ENCODE assay signal across 16 cellular contexts in the genomic region with DNA sequence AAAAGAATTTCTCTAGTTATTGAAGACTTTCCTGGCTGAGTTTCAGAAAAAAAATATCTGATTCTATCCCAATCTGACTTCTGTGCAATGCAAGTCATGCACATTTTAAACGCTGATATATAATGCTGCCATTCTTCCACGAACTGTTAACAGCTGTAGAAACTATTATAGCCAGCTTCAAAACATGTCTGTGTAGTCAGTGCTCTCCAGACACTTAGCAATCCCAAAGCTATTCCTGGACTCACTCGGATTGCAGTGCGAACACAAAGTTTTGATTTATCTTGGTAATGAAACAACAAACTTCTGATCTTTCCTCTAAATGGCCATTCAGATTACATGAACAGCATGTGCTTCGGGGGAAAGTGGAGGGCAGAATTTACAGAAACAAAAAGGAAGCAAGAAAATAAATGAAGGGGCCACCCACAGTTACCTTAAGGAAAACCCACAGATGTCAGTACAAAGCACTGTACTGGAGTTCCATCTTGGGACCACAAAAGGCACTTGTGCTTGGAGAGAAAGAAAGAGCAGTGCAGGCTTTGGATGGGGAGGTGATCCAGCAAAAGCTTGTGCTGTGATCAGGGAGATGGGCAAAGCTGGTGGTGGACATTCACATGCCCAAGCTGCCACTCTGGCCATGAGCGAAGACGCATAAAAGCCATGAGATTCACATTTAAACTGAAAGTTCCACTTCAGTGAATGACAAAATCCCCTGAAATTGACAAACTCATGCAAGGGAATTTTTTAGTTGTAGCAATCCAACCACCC. TPM values are rescaled to one million over a fixed set of nuclear protein-coding genes. Genes with fewer than 3 reads are reported as not detected.
DNase-seq lines count a peak whose midpoint lies in the region; ATAC-seq and TF ChIP-seq lines count a peak whose summit lies in the region.
"Had no signal": no experiment of that assay in that cellular context is flagged by ENCODE, and none has a peak within 500 bp of the region (broad histone marks: within the 10 kb centered on the region; RNA-seq: fewer than 3 reads in every experiment).

No MANE protein-coding gene starts in this region.

- peaks cover 6% of the 10 kb centered on the region; the same call in 1 of the 2 replicates for H3K4me1 ChIP-seq in SJCRH30

- intact Hi-C loops in sciatic nerve (cut with DNase I) = no loop called here

- H3K36me3 ChIP-seq in GM06990 (ENCODE audit: control insufficient read depth, insufficient read depth, low read length) = no peaks in the 10 kb centered on the region
- no peaks in the 10 kb centered on the region for H3K36me3 ChIP-seq in SJCRH30
- no peaks in the 10 kb centered on the region for H3K36me3 ChIP-seq in H7 (replicated peaks; ENCODE audit: control insufficient read depth, insufficient read depth, low read length)
- H3K36me3 ChIP-seq: HAP-1, WERI-Rb-1 had no signal

- peak; percentile 87 for ATAC-seq in sciatic nerve
- no peak for ATAC-seq in GM21381 (IDR thresholded peaks at IDR 0.05; ENCODE audit: unreplicated experiment)
- no peak for ATAC-seq in GM21529 (IDR thresholded peaks at IDR 0.05; ENCODE audit: unreplicated experiment)
- ATAC-seq: activated CD8-positive, alpha-beta T cell treated with anti-CD3 and anti-CD28 coated beads for 36 hours had no signal

- H3K4me3 ChIP-seq in GM06990 (replicated peaks; ENCODE audit: low read depth, low read length) = no peak overlapping the region
- H3K4me3 ChIP-seq in SJCRH30 = peak overlapping the region; percentile 21
- H3K4me3 ChIP-seq in H7 (ENCODE audit: insufficient read depth, low read depth, low read length) = no peak overlapping the region
- H3K4me3 ChIP-seq: HAP-1 had no signal

- no peak for TF ChIP-seq CTCF in GM06990 (IDR thresholded peaks at IDR 0.05; ENCODE audit: insufficient read depth, low read length, poor library complexity, severe bottlenecking)

- H3K27me3 ChIP-seq in GM06990 (replicated peaks; ENCODE audit: control insufficient read depth, insufficient read depth, low read length) (no peaks in the 10 kb centered on the region), SJCRH30 (no peaks in the 10 kb centered on the region), H7 (ENCODE audit: control insufficient read depth, insufficient read depth, low read length) (no peaks in the 10 kb centered on the region)

- DNase-seq in GM06990 (ENCODE audit: extremely low read depth, insufficient read length) (peak; percentile 18), SJCRH30 (peak in 1 of 2 experiments; percentile 49), globus pallidus (ENCODE audit: low spot score) (peak; percentile 8), sciatic nerve (ENCODE audit: low spot score) (no peak), H7 (no peak), ecto neural progenitor cell (ENCODE audit: low spot score) (no peak)
- DNase-seq: activated CD8-positive, alpha-beta T cell treated with anti-CD3 and anti-CD28 coated beads for 36 hours; activated T-cell treated with anti-CD3 and anti-CD28 coated beads, Interleukin-2, amount 50 U/mL, for 48 hours; effector CD4-positive, alpha-beta T cell; NCI-H1417 treated with DMSO at 0.1 percent for 48 hours; nucleus accumbens; stimulated activated CD4-positive, alpha-beta T cell treated with anti-CD3 and anti-CD28 coated beads, Interleukin-4, amount 100 ng/mL, for 1 hour; WERI-Rb-1 had no signal

- H3K9me3 ChIP-seq in SJCRH30 (replicated peaks) = no peaks in the 10 kb centered on the region
- H3K9me3 ChIP-seq: HAP-1 had no signal

- peak overlapping the region; percentile 23; the same call in 1 of the 2 replicates for H3K27ac ChIP-seq in SJCRH30
- H3K27ac ChIP-seq: WERI-Rb-1 had no signal

RNA-seq across cellular contexts. Expression of a gene that starts 32.2 kb away (rescaled TPM):
- total RNA-seq in SJCRH30 (2014; rRNA removed; shearing (Covaris generic)) = 25.4 and 29.9 TPM in 2 replicates
- 35.1 TPM for total RNA-seq in sciatic nerve
- total RNA-seq in H7 (2014; rRNA removed; shearing (Covaris generic)) = 48.5 and 51.0 TPM in 2 replicates

RNA-seq across cellular contexts. Expression of a gene that starts 43.8 kb away (rescaled TPM):
- total RNA-seq in SJCRH30 (2014; rRNA removed; shearing (Covaris generic)) = 0.71 and 1.3 TPM in 2 replicates
- total RNA-seq in sciatic nerve = 53.1 TPM
- total RNA-seq in H7 (2014; rRNA removed; shearing (Covaris generic)) = 0.14 and 0.96 TPM in 2 replicates

Comparison
In these comparisons a context has a peak if more than half of its experiments do, and no peak if none do; other contexts are left out.
1. DNase-seq: peak in GM06990 (single experiment) and globus pallidus (single experiment); none in sciatic nerve (single experiment), H7 (single experiment) and ecto neural progenitor cell (single experiment).
2. RNA of a gene that starts 43.8 kb away (total RNA-seq): 53.1 TPM in sciatic nerve (single experiment); 0.71 to 1.3 TPM in SJCRH30 and 0.14 to 0.96 TPM in H7; every median in the first group is over 10 times any median in the second.